Comparison of ENCODE assay signal across 8 cellular contexts in the genomic region with DNA sequence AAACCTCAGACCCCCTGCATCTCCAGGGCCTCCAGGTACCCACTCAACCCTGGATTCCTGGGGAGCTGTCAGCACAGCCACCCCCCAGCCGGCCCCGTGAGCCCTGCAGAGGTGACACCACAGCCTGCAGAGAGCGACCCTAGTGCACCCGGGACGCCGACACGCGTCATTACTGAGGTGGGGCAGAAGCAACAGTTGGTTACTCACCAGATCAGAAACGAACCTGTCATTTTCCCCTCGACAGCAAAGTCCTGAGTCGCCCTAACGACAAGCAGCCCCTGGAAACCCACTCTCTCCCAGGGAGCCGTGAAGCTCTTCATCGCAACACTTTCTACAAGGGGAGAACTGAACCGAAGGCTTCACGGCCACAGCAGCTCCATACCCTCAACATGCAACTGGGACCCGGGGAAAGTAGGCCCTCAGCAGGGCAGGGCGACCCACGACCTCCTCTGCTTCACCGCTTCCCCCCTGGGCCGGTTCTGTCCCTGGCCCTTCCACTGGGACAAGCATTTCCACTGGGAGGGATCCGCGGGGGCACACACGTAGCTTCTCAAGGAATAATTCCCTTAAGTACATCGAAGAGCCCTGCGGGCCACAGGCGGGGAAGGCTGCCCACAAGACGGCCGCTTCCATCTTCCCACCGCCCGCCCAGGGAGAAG. TPM values are rescaled to one million over a fixed set of nuclear protein-coding genes. Genes with fewer than 3 reads are reported as not detected.
DNase-seq lines count a peak whose midpoint lies in the region; ATAC-seq and TF ChIP-seq lines count a peak whose summit lies in the region.

No MANE protein-coding gene starts in this region.

- POLR2A ChIA-PET in naive thymus-derived CD4-positive, alpha-beta T cell (lab: Charles Lee) = interaction anchor here (0.7 to 4.5 kb wide), 16 partner anchors 9 to 61 kb away, joined by 3 to 22 read pairs (median 4); no protein-coding TSS in a partner anchor

- H3K27ac Mint-ChIP-seq in naive thymus-derived CD4-positive, alpha-beta T cell = peak overlapping the region; percentile 87 to 96 (median 92)

- H3K36me3 ChIP-seq in naive thymus-derived CD4-positive, alpha-beta T cell (ENCODE audit: control insufficient read depth in 2 of 3, insufficient read depth in 3 of 3, low read length in 3 of 3) = peaks cover 14 to 35% (median 16%) of the 10 kb centered on the region in 3 experiments
- peaks cover 30 to 41% (median 31%) of the 10 kb centered on the region in 4 donors for H3K36me3 ChIP-seq in stomach

- DNase-seq in HK-2 (ENCODE audit: unreplicated experiment) (peak; percentile 41), dermis blood vessel endothelial cell (peak; percentile 37), stomach (peak; percentile 40), NCI-H526 treated with DMSO at 0.1 percent for 48 hours (lab: John Stamatoyannopoulos, UW) (no peak), NCI-H2081 treated with DMSO at 0.1 percent for 48 hours (lab: John Stamatoyannopoulos, UW) (no peak)
- peak; percentile 46 to 52 for DNase-seq in activated CD4-positive, alpha-beta T cell treated with anti-CD3 and anti-CD28 coated beads for 24 hours (ENCODE audit: low read depth in 2 of 2)
- DNase-seq in naive thymus-derived CD4-positive, alpha-beta T cell = peak in 8 of 9 donors; percentile 52 to 74 (median 58)

- no peaks in the 10 kb centered on the region for H3K9me3 ChIP-seq in naive thymus-derived CD4-positive, alpha-beta T cell (ENCODE audit: control insufficient read depth in 2 of 3, low read length in 3 of 3)
- peaks cover 0 to 5% (median 0%) of the 10 kb centered on the region in 4 donors for H3K9me3 ChIP-seq in stomach

- CTCF ChIA-PET in naive thymus-derived CD4-positive, alpha-beta T cell (lab: Charles Lee) = interaction anchor here (0.6 kb wide), 1 partner anchor 414 kb away, joined by 3 read pairs; no protein-coding TSS in a partner anchor

- no peak for TF ChIP-seq POLR2A in stomach (IDR thresholded peaks at IDR 0.05)

- H3K36me3 Mint-ChIP-seq in naive thymus-derived CD4-positive, alpha-beta T cell = peaks cover 7 to 23% (median 12%) of the 10 kb centered on the region in 5 donors

- H3K4me3 ChIP-seq in naive thymus-derived CD4-positive, alpha-beta T cell (ENCODE audit: low read length) = peak overlapping the region; percentile 75
- peak overlapping the region; percentile 62 to 90 (median 65) for H3K4me3 ChIP-seq in stomach

- intact Hi-C loops in naive thymus-derived CD4-positive, alpha-beta T cell (cut with micrococcal nuclease) = loop anchor here (1.0 to 2.0 kb wide), 6 partner anchors 17 to 93 kb away; a partner anchor contains a TSS
- intact Hi-C loops in stomach (cut with DNase I; ENCODE audit: low total_unique reads) = no loop called here

- peaks cover 28 to 36% of the 10 kb centered on the region in 2 donors for H3K4me1 ChIP-seq in naive thymus-derived CD4-positive, alpha-beta T cell (ENCODE audit: control insufficient read depth in 2 of 2, insufficient read depth in 2 of 2, low read length in 2 of 2)
- peaks cover 23 to 63% (median 49%) of the 10 kb centered on the region in 4 donors for H3K4me1 ChIP-seq in stomach

- TF ChIP-seq CTCF in stomach (IDR thresholded peaks at IDR 0.05) = no peak

- H3K27ac ChIP-seq in naive thymus-derived CD4-positive, alpha-beta T cell (ENCODE audit: low read depth, low read length) = peak overlapping the region; percentile 79
- H3K27ac ChIP-seq in stomach = peak overlapping the region; percentile 86 to 95 (median 90)

- peaks cover 0 to 5% (median 0%) of the 10 kb centered on the region in 11 donors for H3K9me3 Mint-ChIP-seq in naive thymus-derived CD4-positive, alpha-beta T cell

- 6 to 14% (median 8%) methylated on average over 16 to 31 of the region's 31 CpGs for WGBS in stomach, 5 donors

- no peaks in the 10 kb centered on the region for H3K27me3 ChIP-seq in naive thymus-derived CD4-positive, alpha-beta T cell (ENCODE audit: control insufficient read depth in 2 of 2, insufficient read depth in 2 of 2, low read length in 2 of 2)
- no peaks in the 10 kb centered on the region for H3K27me3 ChIP-seq in stomach

- H3K4me3 Mint-ChIP-seq in naive thymus-derived CD4-positive, alpha-beta T cell = peak overlapping the region; percentile 90 to 93 (median 92)

- H3K27me3 Mint-ChIP-seq in naive thymus-derived CD4-positive, alpha-beta T cell = peaks cover 0 to 2% (median 0%) of the 10 kb centered on the region in 5 donors

- ATAC-seq in naive thymus-derived CD4-positive, alpha-beta T cell = peak; percentile 67
- ATAC-seq in GM18520 (IDR thresholded peaks at IDR 0.05; ENCODE audit: unreplicated experiment) = no peak

- TF ChIP-seq EP300 in stomach (IDR thresholded peaks at IDR 0.05) = no peak

- peaks cover 37 to 70% (median 52%) of the 10 kb centered on the region in 7 donors for H3K4me1 Mint-ChIP-seq in naive thymus-derived CD4-positive, alpha-beta T cell

RNA-seq across cellular contexts. Expression of a gene that starts 1.6 kb away (rescaled TPM):
- total RNA-seq in dermis blood vessel endothelial cell (34.2 and 39.0 TPM in 2 replicates), stomach (10 to 100 TPM; 29.2 to 92.4 (median 49.4) TPM)
- 100 to 1,000 TPM in 2 of 5 experiments, 10 to 100 TPM in 3; 50.0 to 130 (median 87.7) TPM for total RNA-seq in naive thymus-derived CD4-positive, alpha-beta T cell
- 1 to 10 TPM; 2.8 to 3.4 TPM for polyA plus RNA-seq in naive thymus-derived CD4-positive, alpha-beta T cell
- 10 to 100 TPM; 10.0 to 17.7 (median 16.0) TPM for polyA plus RNA-seq in stomach

RNA-seq across cellular contexts. Expression of a gene that starts 27.6 kb away (rescaled TPM):
- total RNA-seq in dermis blood vessel endothelial cell (16.7 and 21.9 TPM in 2 replicates), stomach (10 to 100 TPM; 11.9 to 31.7 (median 21.6) TPM)
- total RNA-seq in naive thymus-derived CD4-positive, alpha-beta T cell = 10 to 100 TPM; 13.6 to 20.1 (median 17.1) TPM
- polyA plus RNA-seq in naive thymus-derived CD4-positive, alpha-beta T cell = 10 to 100 TPM in 1 of 2 donors, 1 to 10 TPM in 1; 6.0 to 10.6 TPM
- polyA plus RNA-seq in stomach = 1 to 10 TPM; 2.2 to 3.2 (median 3.2) TPM

Comparison
In these comparisons a context has a peak if more than half of its experiments do, and no peak if none do; other contexts are left out.
1. DNase-seq: peak in HK-2 (single experiment), activated CD4-positive, alpha-beta T cell treated with anti-CD3 and anti-CD28 coated beads for 24 hours (2 of 2), dermis blood vessel endothelial cell (single experiment), naive thymus-derived CD4-positive, alpha-beta T cell (8 of 9) and stomach (single experiment); none in NCI-H526 treated with DMSO at 0.1 percent for 48 hours (single experiment) and NCI-H2081 treated with DMSO at 0.1 percent for 48 hours (single experiment).